ENCODE assay signal across 2 cellular contexts in the genomic region with DNA sequence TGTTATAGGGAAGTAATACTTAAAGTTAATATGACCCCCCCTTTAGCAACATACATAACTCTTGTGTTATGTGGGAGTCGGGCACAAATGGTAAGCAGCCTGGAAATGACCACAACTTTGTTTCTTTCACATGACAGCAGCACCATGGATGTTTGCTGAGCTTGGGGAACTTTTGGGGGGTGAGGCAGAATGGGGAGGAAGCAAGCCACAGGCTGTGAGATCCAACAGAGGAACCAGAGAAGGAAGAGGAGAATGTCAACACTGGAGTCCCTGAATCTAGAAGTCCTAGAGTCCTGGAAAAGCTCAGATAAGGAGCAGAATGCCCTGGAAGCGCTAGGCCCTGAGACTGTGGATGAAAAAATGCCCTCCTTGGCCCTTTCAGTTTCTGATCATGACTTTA.
TF ChIP-seq lines count a peak whose summit lies in the region.

No MANE protein-coding gene starts in this region.

TF ChIP-seq in GM23338, 12 proteins besides CTCF, POLR2A, EP300 and RAD21:
- TF ChIP-seq, protein P1, sequence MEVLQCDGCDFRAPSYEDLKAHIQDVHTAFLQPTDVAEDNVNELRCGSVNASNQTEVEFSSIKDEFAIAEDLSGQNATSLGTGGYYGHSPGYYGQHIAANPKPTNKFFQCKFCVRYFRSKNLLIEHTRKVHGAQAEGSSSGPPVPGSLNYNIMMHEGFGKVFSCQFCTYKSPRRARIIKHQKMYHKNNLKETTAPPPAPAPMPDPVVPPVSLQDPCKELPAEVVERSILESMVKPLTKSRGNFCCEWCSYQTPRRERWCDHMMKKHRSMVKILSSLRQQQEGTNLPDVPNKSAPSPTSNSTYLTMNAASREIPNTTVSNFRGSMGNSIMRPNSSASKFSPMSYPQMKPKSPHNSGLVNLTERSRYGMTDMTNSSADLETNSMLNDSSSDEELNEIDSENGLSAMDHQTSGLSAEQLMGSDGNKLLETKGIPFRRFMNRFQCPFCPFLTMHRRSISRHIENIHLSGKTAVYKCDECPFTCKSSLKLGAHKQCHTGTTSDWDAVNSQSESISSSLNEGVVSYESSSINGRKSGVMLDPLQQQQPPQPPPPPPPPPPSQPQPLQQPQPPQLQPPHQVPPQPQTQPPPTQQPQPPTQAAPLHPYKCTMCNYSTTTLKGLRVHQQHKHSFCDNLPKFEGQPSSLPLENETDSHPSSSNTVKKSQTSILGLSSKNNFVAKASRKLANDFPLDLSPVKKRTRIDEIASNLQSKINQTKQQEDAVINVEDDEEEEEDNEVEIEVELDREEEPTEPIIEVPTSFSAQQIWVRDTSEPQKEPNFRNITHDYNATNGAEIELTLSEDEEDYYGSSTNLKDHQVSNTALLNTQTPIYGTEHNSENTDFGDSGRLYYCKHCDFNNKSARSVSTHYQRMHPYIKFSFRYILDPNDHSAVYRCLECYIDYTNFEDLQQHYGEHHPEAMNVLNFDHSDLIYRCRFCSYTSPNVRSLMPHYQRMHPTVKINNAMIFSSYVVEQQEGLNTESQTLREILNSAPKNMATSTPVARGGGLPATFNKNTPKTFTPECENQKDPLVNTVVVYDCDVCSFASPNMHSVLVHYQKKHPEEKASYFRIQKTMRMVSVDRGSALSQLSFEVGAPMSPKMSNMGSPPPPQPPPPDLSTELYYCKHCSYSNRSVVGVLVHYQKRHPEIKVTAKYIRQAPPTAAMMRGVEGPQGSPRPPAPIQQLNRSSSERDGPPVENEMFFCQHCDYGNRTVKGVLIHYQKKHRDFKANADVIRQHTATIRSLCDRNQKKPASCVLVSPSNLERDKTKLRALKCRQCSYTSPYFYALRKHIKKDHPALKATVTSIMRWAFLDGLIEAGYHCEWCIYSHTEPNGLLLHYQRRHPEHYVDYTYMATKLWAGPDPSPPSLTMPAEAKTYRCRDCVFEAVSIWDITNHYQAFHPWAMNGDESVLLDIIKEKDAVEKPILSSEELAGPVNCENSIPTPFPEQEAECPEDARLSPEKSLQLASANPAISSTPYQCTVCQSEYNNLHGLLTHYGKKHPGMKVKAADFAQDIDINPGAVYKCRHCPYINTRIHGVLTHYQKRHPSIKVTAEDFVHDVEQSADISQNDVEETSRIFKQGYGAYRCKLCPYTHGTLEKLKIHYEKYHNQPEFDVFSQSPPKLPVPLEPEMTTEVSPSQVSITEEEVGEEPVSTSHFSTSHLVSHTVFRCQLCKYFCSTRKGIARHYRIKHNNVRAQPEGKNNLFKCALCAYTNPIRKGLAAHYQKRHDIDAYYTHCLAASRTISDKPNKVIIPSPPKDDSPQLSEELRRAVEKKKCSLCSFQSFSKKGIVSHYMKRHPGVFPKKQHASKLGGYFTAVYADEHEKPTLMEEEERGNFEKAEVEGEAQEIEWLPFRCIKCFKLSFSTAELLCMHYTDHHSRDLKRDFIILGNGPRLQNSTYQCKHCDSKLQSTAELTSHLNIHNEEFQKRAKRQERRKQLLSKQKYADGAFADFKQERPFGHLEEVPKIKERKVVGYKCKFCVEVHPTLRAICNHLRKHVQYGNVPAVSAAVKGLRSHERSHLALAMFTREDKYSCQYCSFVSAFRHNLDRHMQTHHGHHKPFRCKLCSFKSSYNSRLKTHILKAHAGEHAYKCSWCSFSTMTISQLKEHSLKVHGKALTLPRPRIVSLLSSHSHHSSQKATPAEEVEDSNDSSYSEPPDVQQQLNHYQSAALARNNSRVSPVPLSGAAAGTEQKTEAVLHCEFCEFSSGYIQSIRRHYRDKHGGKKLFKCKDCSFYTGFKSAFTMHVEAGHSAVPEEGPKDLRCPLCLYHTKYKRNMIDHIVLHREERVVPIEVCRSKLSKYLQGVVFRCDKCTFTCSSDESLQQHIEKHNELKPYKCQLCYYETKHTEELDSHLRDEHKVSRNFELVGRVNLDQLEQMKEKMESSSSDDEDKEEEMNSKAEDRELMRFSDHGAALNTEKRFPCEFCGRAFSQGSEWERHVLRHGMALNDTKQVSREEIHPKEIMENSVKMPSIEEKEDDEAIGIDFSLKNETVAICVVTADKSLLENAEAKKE (CRISPR knock-in tag; IDR thresholded peaks at IDR 0.05): no peak
- TF ChIP-seq CREB1 (CRISPR knock-in tag; IDR thresholded peaks at IDR 0.05; ENCODE audit: low read depth) (no peak), EZH2phosphoT487 (IDR thresholded peaks at IDR 0.05; ENCODE audit: unreplicated experiment) (no peak), NANOG (IDR thresholded peaks at IDR 0.05; ENCODE audit: borderline replicate concordance) (no peak), POLR2AphosphoS5 (IDR thresholded peaks at IDR 0.05; ENCODE audit: low read depth) (no peak), STAT1 (IDR thresholded peaks at IDR 0.05; ENCODE audit: unreplicated experiment) (no peak), ZNF114 (CRISPR knock-in tag; IDR thresholded peaks at IDR 0.05) (no peak), EZH2 (IDR thresholded peaks at IDR 0.05; ENCODE audit: low read depth, unreplicated experiment) (no peak), JUNB (IDR thresholded peaks at IDR 0.05; ENCODE audit: unreplicated experiment) (no peak)
- TF ChIP-seq, protein P2, sequence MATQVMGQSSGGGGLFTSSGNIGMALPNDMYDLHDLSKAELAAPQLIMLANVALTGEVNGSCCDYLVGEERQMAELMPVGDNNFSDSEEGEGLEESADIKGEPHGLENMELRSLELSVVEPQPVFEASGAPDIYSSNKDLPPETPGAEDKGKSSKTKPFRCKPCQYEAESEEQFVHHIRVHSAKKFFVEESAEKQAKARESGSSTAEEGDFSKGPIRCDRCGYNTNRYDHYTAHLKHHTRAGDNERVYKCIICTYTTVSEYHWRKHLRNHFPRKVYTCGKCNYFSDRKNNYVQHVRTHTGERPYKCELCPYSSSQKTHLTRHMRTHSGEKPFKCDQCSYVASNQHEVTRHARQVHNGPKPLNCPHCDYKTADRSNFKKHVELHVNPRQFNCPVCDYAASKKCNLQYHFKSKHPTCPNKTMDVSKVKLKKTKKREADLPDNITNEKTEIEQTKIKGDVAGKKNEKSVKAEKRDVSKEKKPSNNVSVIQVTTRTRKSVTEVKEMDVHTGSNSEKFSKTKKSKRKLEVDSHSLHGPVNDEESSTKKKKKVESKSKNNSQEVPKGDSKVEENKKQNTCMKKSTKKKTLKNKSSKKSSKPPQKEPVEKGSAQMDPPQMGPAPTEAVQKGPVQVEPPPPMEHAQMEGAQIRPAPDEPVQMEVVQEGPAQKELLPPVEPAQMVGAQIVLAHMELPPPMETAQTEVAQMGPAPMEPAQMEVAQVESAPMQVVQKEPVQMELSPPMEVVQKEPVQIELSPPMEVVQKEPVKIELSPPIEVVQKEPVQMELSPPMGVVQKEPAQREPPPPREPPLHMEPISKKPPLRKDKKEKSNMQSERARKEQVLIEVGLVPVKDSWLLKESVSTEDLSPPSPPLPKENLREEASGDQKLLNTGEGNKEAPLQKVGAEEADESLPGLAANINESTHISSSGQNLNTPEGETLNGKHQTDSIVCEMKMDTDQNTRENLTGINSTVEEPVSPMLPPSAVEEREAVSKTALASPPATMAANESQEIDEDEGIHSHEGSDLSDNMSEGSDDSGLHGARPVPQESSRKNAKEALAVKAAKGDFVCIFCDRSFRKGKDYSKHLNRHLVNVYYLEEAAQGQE (IDR thresholded peaks at IDR 0.05; ENCODE audit: unreplicated experiment): no peak
TF ChIP-seq in GM23338: peak in this region for 0.

TF ChIP-seq in H1, 55 proteins besides CTCF, POLR2A, EP300 and RAD21:
- TF ChIP-seq HDAC2 (IDR thresholded peaks at IDR 0.05; ENCODE audit: borderline replicate concordance in 1 of 2, low read depth in 2 of 2, low read length in 2 of 2) (no peak), RBBP5 (IDR thresholded peaks at IDR 0.05; ENCODE audit: borderline replicate concordance, low read depth, low read length) (no peak), BCL11A (IDR thresholded peaks at IDR 0.05; ENCODE audit: low read depth in 2 of 2, low read length in 2 of 2) (no peak)
TF ChIP-seq in H1: peak in this region for 0.
